Comparison of ENCODE assay signal across 8 cellular contexts in the genomic region with DNA sequence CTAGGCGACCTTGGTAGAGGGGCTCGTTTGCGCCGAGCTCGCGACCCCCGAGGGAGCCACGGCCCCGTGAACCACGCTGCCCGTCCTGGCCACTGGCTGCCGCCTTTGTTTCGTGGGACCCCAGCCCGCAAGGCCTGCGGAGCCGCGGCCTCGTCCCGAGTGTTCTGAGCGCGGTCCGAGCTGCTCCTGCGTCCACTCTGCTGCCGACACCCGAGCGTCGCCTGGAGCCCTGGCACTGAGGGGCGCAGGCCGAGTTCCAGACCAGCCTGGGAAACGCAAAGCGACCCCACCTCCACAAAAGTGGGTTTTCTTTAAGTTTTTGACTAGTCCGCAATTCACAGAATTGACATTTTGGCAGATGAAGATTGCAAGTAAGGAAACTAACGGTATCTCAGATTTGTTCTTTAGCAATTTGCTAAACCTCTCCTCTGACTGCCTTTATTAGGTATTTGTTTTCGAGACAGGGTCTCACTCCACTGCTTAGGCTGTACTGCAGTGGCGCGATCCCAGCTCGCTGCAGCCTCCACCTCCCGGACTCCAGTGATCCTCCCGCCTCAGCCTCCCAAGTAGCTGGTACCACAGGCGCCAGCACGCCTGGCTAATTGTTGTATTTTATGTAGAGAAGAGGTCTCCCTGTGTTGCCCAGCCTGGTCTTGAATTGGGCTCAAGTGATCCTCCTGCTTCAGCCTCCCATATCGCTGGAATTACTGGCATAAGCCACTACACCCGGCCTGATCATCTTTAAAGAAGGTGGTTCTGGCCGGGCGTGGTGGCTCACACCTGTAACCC. TPM values are rescaled to one million over a fixed set of nuclear protein-coding genes. Genes with fewer than 3 reads are reported as not detected.
DNase-seq lines count a peak whose midpoint lies in the region; ATAC-seq and TF ChIP-seq lines count a peak whose summit lies in the region.

No MANE protein-coding gene starts in this region.

- no peaks in the 10 kb centered on the region for H3K9me3 Mint-ChIP-seq in activated CD8-positive, alpha-beta memory T cell treated with anti-CD3 and anti-CD28 coated beads, Interleukin-2, amount 10 ng/mL, durations not matched to agents 7 days and 5 days (ENCODE audit: low read depth)

- no peak for DNase-seq in activated CD8-positive, alpha-beta memory T cell treated with anti-CD3 and anti-CD28 coated beads, Interleukin-2, amount 10 ng/mL, durations not matched to agents 7 days and 5 days
- no peak for DNase-seq in activated CD8-positive, alpha-beta memory T cell treated with anti-CD3 and anti-CD28 coated beads, Interleukin-2, amount 50 U/mL, for 48 hours
- DNase-seq in astrocyte of the cerebellum (ENCODE audit: low read depth) (no peak), transverse colon (no peak), SIG-M5 (lab: John Stamatoyannopoulos, UW) (no peak)
- DNase-seq in stimulated activated naive CD4-positive, alpha-beta T cell treated with Interleukin-2 at 50 U/mL for 16 hours (lab: John Stamatoyannopoulos, UW): no peak

- H3K27me3 ChIP-seq in liver (ENCODE audit: control insufficient read depth in 4 of 4, insufficient read depth in 4 of 4, low read length in 3 of 4) (no peaks in the 10 kb centered on the region), transverse colon (no peaks in the 10 kb centered on the region)

- H3K4me1 ChIP-seq in liver (ENCODE audit: control insufficient read depth in 4 of 4, insufficient read depth in 4 of 4, low read length in 3 of 4) (peaks cover 12 to 33% (median 24%) of the 10 kb centered on the region in 4 donors), transverse colon (peaks cover 21 to 42% (median 38%) of the 10 kb centered on the region in 4 donors)

- no peaks in the 10 kb centered on the region for H3K27me3 Mint-ChIP-seq in activated CD8-positive, alpha-beta memory T cell treated with anti-CD3 and anti-CD28 coated beads, Interleukin-2, amount 10 ng/mL, durations not matched to agents 7 days and 5 days

- TF ChIP-seq POLR2A in transverse colon (IDR thresholded peaks at IDR 0.05): no peak

- H3K27ac ChIP-seq in liver (ENCODE audit: low read depth in 1 of 2, low read length in 2 of 2): peak overlapping the region in 1 of 2 donors; percentile 100
- peak overlapping the region; percentile 94 to 100 (median 99) for H3K27ac ChIP-seq in transverse colon

- ATAC-seq in activated CD8-positive, alpha-beta memory T cell treated with anti-CD3 and anti-CD28 coated beads, Interleukin-2, amount 10 ng/mL, durations not matched to agents 7 days and 5 days: no peak
- no peak for ATAC-seq in HG03025 (IDR thresholded peaks at IDR 0.05; ENCODE audit: low FRiP score, unreplicated experiment)

- CTCF ChIA-PET in activated CD8-positive, alpha-beta memory T cell treated with anti-CD3 and anti-CD28 coated beads, Interleukin-2, amount 10 ng/mL, durations not matched to agents 7 days and 5 days (lab: Charles Lee): interaction anchor here (1.1 to 3.5 kb wide), 2 partner anchors 11 to 55 kb away, joined by 3 to 29 read pairs; no protein-coding TSS in a partner anchor

- no peak for TF ChIP-seq RAD21 in liver (IDR thresholded peaks at IDR 0.05)

- peak overlapping the region; percentile 68 for H3K27ac Mint-ChIP-seq in activated CD8-positive, alpha-beta memory T cell treated with anti-CD3 and anti-CD28 coated beads, Interleukin-2, amount 10 ng/mL, durations not matched to agents 7 days and 5 days

- H3K4me3 Mint-ChIP-seq in activated CD8-positive, alpha-beta memory T cell treated with anti-CD3 and anti-CD28 coated beads, Interleukin-2, amount 10 ng/mL, durations not matched to agents 7 days and 5 days: peak overlapping the region; percentile 88

- H3K4me3 ChIP-seq in astrocyte of the cerebellum (ENCODE audit: low read depth, low read length) (peak overlapping the region; percentile 95), liver (ENCODE audit: low read depth in 1 of 3, low read length in 3 of 3) (peak overlapping the region; percentile 53 to 79 (median 68)), transverse colon (peak overlapping the region; percentile 52 to 86 (median 70))

- 59% methylated on average over 45 of the region's 45 CpGs for WGBS in liver
- WGBS in transverse colon (ENCODE audit: low coverage in 1 of 2), 2 donors: 49 to 98% methylated on average over 8 to 45 of the region's 45 CpGs

- H3K9ac ChIP-seq in liver (ENCODE audit: low read depth in 1 of 2, low read length in 2 of 2): no peak overlapping the region

- peaks cover 30% of the 10 kb centered on the region for H3K4me1 Mint-ChIP-seq in activated CD8-positive, alpha-beta memory T cell treated with anti-CD3 and anti-CD28 coated beads, Interleukin-2, amount 10 ng/mL, durations not matched to agents 7 days and 5 days

- H3K36me3 ChIP-seq in liver (ENCODE audit: control insufficient read depth in 4 of 4, insufficient read depth in 3 of 4, low read depth in 1 of 4, low read length in 3 of 4) (peaks cover 0 to 9% (median 3%) of the 10 kb centered on the region in 4 donors), transverse colon (no peaks in the 10 kb centered on the region)

- intact Hi-C loops in transverse colon (cut with DNase I; ENCODE audit: low total_unique reads): loop anchor here (10.0 kb wide), 2 partner anchors 53 to 103 kb away; partner anchors contain the start of gene PTDSS2

- no peak for TF ChIP-seq EP300 in transverse colon (IDR thresholded peaks at IDR 0.05; ENCODE audit: low read depth)

- no peaks in the 10 kb centered on the region for H3K9me3 ChIP-seq in liver (ENCODE audit: control insufficient read depth in 4 of 4, low read length in 3 of 4)
- no peaks in the 10 kb centered on the region for H3K9me3 ChIP-seq in transverse colon

- peaks cover 11% of the 10 kb centered on the region for H3K36me3 Mint-ChIP-seq in activated CD8-positive, alpha-beta memory T cell treated with anti-CD3 and anti-CD28 coated beads, Interleukin-2, amount 10 ng/mL, durations not matched to agents 7 days and 5 days

- in situ Hi-C loops in astrocyte of the cerebellum (cut with HindIII; ENCODE audit: low sequenced_read_pairs): no loop called here
- in situ Hi-C loops in transverse colon (cut with MboI; ENCODE audit: low pct_ligation_motif_present in 1 of 4, low pct_unique_long_range_greater_than_20kb in 1 of 4, low sequenced_read_pairs in 3 of 4): no loop called here

- TF ChIP-seq CTCF in astrocyte of the cerebellum (IDR thresholded peaks at IDR 0.05; ENCODE audit: low read depth, low read length, missing control alignments) (no peak), liver (IDR thresholded peaks at IDR 0.05; ENCODE audit: low read depth, low read length, missing input control) (no peak), transverse colon (IDR thresholded peaks at IDR 0.05) (no peak)

TF ChIP-seq in liver, 16 proteins besides CTCF, POLR2A, EP300 and RAD21 (continues in another document):
- TF ChIP-seq ATF3 (IDR thresholded peaks at IDR 0.05) (no peak), YY1 (IDR thresholded peaks at IDR 0.05) (no peak), SP1 (IDR thresholded peaks at IDR 0.05) (no peak), FOXA1 (IDR thresholded peaks at IDR 0.05) (no peak), NR2F2 (IDR thresholded peaks at IDR 0.05) (no peak)

RNA-seq across cellular contexts. Expression of gene RNH1, which starts 0.9 kb away (rescaled TPM):
- total RNA-seq in activated CD8-positive, alpha-beta memory T cell treated with anti-CD3 and anti-CD28 coated beads, Interleukin-2, amount 10 ng/mL, durations not matched to agents 7 days and 5 days: 100 to 1,000 TPM in 1 of 2 experiments, 10 to 100 TPM in 1; 98.4 to 113 TPM
- 10 to 100 TPM; 68.5 to 77.8 TPM for total RNA-seq in liver
- polyA plus RNA-seq in liver: 10 to 100 TPM; 75.7 to 99.1 TPM
- total RNA-seq in transverse colon: 100 to 1,000 TPM; 151 to 309 (median 198) TPM

RNA-seq across cellular contexts. Expression of gene HRAS, which starts 27.5 kb away (rescaled TPM):
- total RNA-seq in activated CD8-positive, alpha-beta memory T cell treated with anti-CD3 and anti-CD28 coated beads, Interleukin-2, amount 10 ng/mL, durations not matched to agents 7 days and 5 days: 10 to 100 TPM; 50.7 to 53.8 TPM
- total RNA-seq in liver: 1 to 10 TPM; 4.7 to 8.6 TPM
- polyA plus RNA-seq in liver: 10 to 100 TPM; 13.2 to 17.4 TPM
- 10 to 100 TPM; 31.0 to 57.1 (median 33.9) TPM for total RNA-seq in transverse colon

RNA-seq across cellular contexts. Expression of gene LRRC56, which starts 29.4 kb away (rescaled TPM):
- total RNA-seq in activated CD8-positive, alpha-beta memory T cell treated with anti-CD3 and anti-CD28 coated beads, Interleukin-2, amount 10 ng/mL, durations not matched to agents 7 days and 5 days: 1 to 10 TPM; 1.7 to 2.1 TPM
- total RNA-seq in liver (under 1 TPM; 0.17 to 0.23 TPM), transverse colon (1 to 10 TPM; 2.3 to 8.4 (median 3.1) TPM)
- under 1 TPM; 0.08 to 0.46 TPM for polyA plus RNA-seq in liver

RNA-seq across cellular contexts. Expression of gene LMNTD2, which starts 52.6 kb away (rescaled TPM):
- total RNA-seq in activated CD8-positive, alpha-beta memory T cell treated with anti-CD3 and anti-CD28 coated beads, Interleukin-2, amount 10 ng/mL, durations not matched to agents 7 days and 5 days: 1 to 10 TPM in 1 of 2 experiments, under 1 TPM in 1; 0.23 to 1.3 TPM
- total RNA-seq in liver (1 to 10 TPM; 1.2 to 2.9 TPM), transverse colon (10 to 100 TPM; 14.8 to 89.0 (median 16.6) TPM)
- 1 to 10 TPM; 1.6 to 4.6 TPM for polyA plus RNA-seq in liver

RNA-seq across cellular contexts. Expression of gene RASSF7, which starts 52.8 kb away (rescaled TPM):
- total RNA-seq in activated CD8-positive, alpha-beta memory T cell treated with anti-CD3 and anti-CD28 coated beads, Interleukin-2, amount 10 ng/mL, durations not matched to agents 7 days and 5 days: 10 to 100 TPM; 20.8 to 32.1 TPM
- total RNA-seq in liver: 10 to 100 TPM; 11.5 to 35.5 TPM
- polyA plus RNA-seq in liver: 10 to 100 TPM; 38.3 to 50.4 TPM
- 100 to 1,000 TPM; 131 to 247 (median 213) TPM for total RNA-seq in transverse colon
